23 cellular contexts compared by ENCODE assay signal in genomic region chr14:51868405-51868804, GRCh38.
"Had no signal": no experiment of that assay in that cellular context is flagged by ENCODE, and none has a peak within 500 bp of the region (broad histone marks: within the 10 kb centered on the region; RNA-seq: fewer than 3 reads in every experiment).

No MANE protein-coding gene starts in this region.

- ATAC-seq: body of pancreas, left colon, sciatic nerve had no signal

- FAIRE-seq: keratinocyte, small intestine had no signal

- H3K4me1 ChIP-seq: body of pancreas had no signal

- DNase-seq: activated B cell treated with CpG ODN at 0.5 μM for 24 hours; activated CD4-positive, alpha-beta memory T cell treated with anti-CD3 and anti-CD28 coated beads, Interleukin-2, amount 10 ng/mL, durations not matched to agents 7 days and 5 days; activated CD4-positive, alpha-beta T cell treated with anti-CD3 and anti-CD28 coated beads for 4 hours; activated effector memory CD4-positive, alpha-beta T cell treated with Interleukin-2 at 50 U/mL for 16 hours; activated naive CD4-positive, alpha-beta T cell treated with anti-CD3 and anti-CD28 coated beads, Interleukin-2, amount 50 U/mL, for 16 hours; activated T-cell treated with anti-CD3 and anti-CD28 coated beads, Interleukin-2, amount 50 U/mL, for 72 hours; anterior cingulate cortex; body of pancreas; cortex of kidney; erythroblast; left colon; nephron progenitor cell; occipital lobe; posterior cingulate gyrus; stimulated activated CD4-positive, alpha-beta T cell treated with anti-CD3 and anti-CD28 coated beads, Interleukin-2, amount 100 ng/mL, for 48 hours; stimulated activated CD8-positive, alpha-beta memory T cell treated with anti-CD3 and anti-CD28 coated beads, Interleukin-4, amount 100 ng/mL, for 48 hours; stimulated activated naive CD4-positive, alpha-beta T cell; T-helper 17 cell; testis had no signal

- H3K9me3 ChIP-seq: body of pancreas, testis had no signal

- H3K27me3 ChIP-seq: body of pancreas, cardiac muscle cell, testis had no signal

- H3K36me3 ChIP-seq: cardiac muscle cell had no signal

- H3K27ac ChIP-seq: body of pancreas, cardiac muscle cell, testis had no signal

- H3K4me3 ChIP-seq: body of pancreas, cardiac muscle cell, testis had no signal
